13 cellular contexts compared by ENCODE assay signal in the genomic region with DNA sequence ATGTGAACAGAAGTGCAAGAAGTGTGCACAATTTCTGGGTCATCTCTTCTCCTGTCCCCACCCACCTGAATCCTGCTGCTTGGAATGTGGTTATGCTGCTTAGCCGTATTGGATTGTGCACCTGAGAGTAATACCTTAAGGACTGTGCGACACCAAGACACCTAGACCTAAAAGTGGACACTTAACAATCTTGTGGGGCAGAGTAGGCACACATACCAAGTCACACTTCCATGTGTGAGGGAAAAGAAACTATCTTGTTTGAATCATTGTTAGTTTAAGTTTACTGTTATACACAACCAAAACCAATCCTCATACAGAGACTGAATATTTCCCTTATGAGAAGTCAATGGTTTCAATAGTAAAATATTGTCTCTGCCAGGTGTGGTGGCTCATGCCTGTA.
DNase-seq lines count a peak whose midpoint lies in the region; ATAC-seq, FAIRE-seq and TF ChIP-seq lines count a peak whose summit lies in the region.
"Had no signal": no experiment of that assay in that cellular context is flagged by ENCODE, and none has a peak within 500 bp of the region (broad histone marks: within the 10 kb centered on the region; RNA-seq: fewer than 3 reads in every experiment).

No MANE protein-coding gene starts in this region.

- H3K36me3 ChIP-seq in keratinocyte (ENCODE audit: control insufficient read depth in 2 of 2, extremely low read depth in 1 of 2, insufficient read depth in 2 of 2, low read length in 2 of 2), result no peaks in the 10 kb centered on the region
- peaks cover 0 to 4% (median 0%) of the 10 kb centered on the region in 9 donors for H3K36me3 ChIP-seq in heart left ventricle
- H3K36me3 ChIP-seq: thyroid gland had no signal

- H3K9me3 ChIP-seq in keratinocyte (ENCODE audit: control insufficient read depth, low read depth, low read length), result no peaks in the 10 kb centered on the region
- peaks cover 0 to 11% (median 0%) of the 10 kb centered on the region in 12 donors for H3K9me3 ChIP-seq in heart left ventricle
- H3K9me3 ChIP-seq: thyroid gland had no signal

- H3K4me1 ChIP-seq in keratinocyte (ENCODE audit: control insufficient read depth, extremely low read depth, insufficient read depth, low read length), result peaks cover 21% of the 10 kb centered on the region
- H3K4me1 ChIP-seq in heart left ventricle, result peaks cover 0 to 58% (median 26%) of the 10 kb centered on the region in 12 donors

- ATAC-seq in GM21529 (IDR thresholded peaks at IDR 0.05; ENCODE audit: unreplicated experiment) (peak; percentile 47), heart left ventricle (no peak)

- H3K4me2 ChIP-seq in keratinocyte (ENCODE audit: control insufficient read depth, extremely low read depth, insufficient read depth, low read depth, low read length), result peak overlapping the region; percentile 57

- H3K4me3 ChIP-seq in GM12865 (ENCODE audit: low read depth, low read length), result no peak overlapping the region
- H3K4me3 ChIP-seq in keratinocyte (ENCODE audit: control insufficient read depth in 2 of 3, extremely low read depth in 1 of 3, insufficient read depth in 2 of 3, low read depth in 1 of 3, low read length in 3 of 3), result no peak overlapping the region
- H3K4me3 ChIP-seq in heart left ventricle, result no peak overlapping the region
- H3K4me3 ChIP-seq: thyroid gland had no signal

- WGBS in heart left ventricle, 4 donors, result 92 to 97% (median 96%) methylated on average over 2 of the region's 2 CpGs

- TF ChIP-seq EP300 in Ishikawa (IDR thresholded peaks at IDR 0.05; ENCODE audit: borderline replicate concordance), result no peak

- H3K27ac ChIP-seq in keratinocyte (ENCODE audit: control insufficient read depth, insufficient read depth, low read length) (peak overlapping the region; percentile 30), heart left ventricle (peak overlapping the region in 1 of 12 donors; percentile 86)

- no peaks in the 10 kb centered on the region for H3K79me2 ChIP-seq in keratinocyte (ENCODE audit: control insufficient read depth, insufficient read depth, low read length)

- TF ChIP-seq CTCF in GM12865 (IDR thresholded peaks at IDR 0.05; ENCODE audit: insufficient read depth, low read depth, low read length, missing control alignments) (no peak), keratinocyte (optimal IDR thresholded peaks at IDR 0.05 in 1 of 3, IDR thresholded peaks at IDR 0.05 in 1 of 3, conservative IDR thresholded peaks at IDR 0.05 in 1 of 3; ENCODE audit: extremely low read depth in 1 of 3, insufficient read depth in 2 of 3, low read length in 3 of 3) (no peak), heart left ventricle (IDR thresholded peaks at IDR 0.05) (no peak)

- no peak for TF ChIP-seq POLR2A in erythroblast (IDR thresholded peaks at IDR 0.05; ENCODE audit: low read length)
- no peak for TF ChIP-seq POLR2A in heart left ventricle (IDR thresholded peaks at IDR 0.05)

- H3K27me3 ChIP-seq in keratinocyte (ENCODE audit: control insufficient read depth, extremely low read depth, insufficient read depth, low read length), result no peaks in the 10 kb centered on the region
- H3K27me3 ChIP-seq in heart left ventricle, result no peaks in the 10 kb centered on the region
- H3K27me3 ChIP-seq: thyroid gland had no signal

- no peak overlapping the region for H3K9ac ChIP-seq in keratinocyte (ENCODE audit: control insufficient read depth, extremely low read depth, insufficient read depth, low read length)

- TF ChIP-seq RAD21 in Ishikawa (IDR thresholded peaks at IDR 0.05; ENCODE audit: low read depth), result no peak

- no peak for FAIRE-seq in keratinocyte (lab: Jason Lieb, UNC)
- FAIRE-seq: astrocyte had no signal

- dilution Hi-C loops in keratinocyte (cut with MboI; ENCODE audit: extremely low pct_ligation_motif_present, low sequenced_read_pairs), result no loop called here

- peaks cover 3% of the 10 kb centered on the region for H3K9me1 ChIP-seq in keratinocyte (ENCODE audit: control insufficient read depth, extremely low read depth, insufficient read depth, low read length)

- intact Hi-C loops in heart left ventricle (cut with DNase I), result loop anchor here in 3 of 10 donors (10.0 kb wide), 2 partner anchors 94 to 346 kb away; partner anchors contain the start of gene CCDC83 (in 1 of the 3)

- H4K20me1 ChIP-seq in keratinocyte (ENCODE audit: control insufficient read depth, extremely low read depth, insufficient read depth, low read length), result no peaks in the 10 kb centered on the region

- no peak overlapping the region for H2AFZ ChIP-seq in keratinocyte (ENCODE audit: control insufficient read depth, low read length)

- DNase-seq in GM12865 (ENCODE audit: low read depth), result peak; percentile 28
- DNase-seq in keratinocyte (ENCODE audit: low read depth, low spot score), result no peak
- no peak for DNase-seq in mesenteric fat pad (ENCODE audit: low spot score)
- DNase-seq in NCI-H2107 (lab: John Stamatoyannopoulos, UW), result no peak
- DNase-seq in erythroblast (lab: John Stamatoyannopoulos, UW), result no peak
- no peak for DNase-seq in heart left ventricle
- DNase-seq: activated CD4-positive, alpha-beta T cell treated with anti-CD3 and anti-CD28 coated beads, Interleukin-2, amount 50 U/mL, for 1 hour; NCI-H1694; SW 1271; thyroid gland had no signal

TF ChIP-seq in Ishikawa, 13 proteins besides CTCF, POLR2A, EP300 and RAD21:
- TF ChIP-seq TEAD4 (IDR thresholded peaks at IDR 0.05), result peak; percentile 89
- TF ChIP-seq TCF12 (IDR thresholded peaks at IDR 0.05; ENCODE audit: low read depth), result 0 out of 2 replicates have a peak, but pooled peaks have one; percentile 27
- no peak for TF ChIP-seq ZBTB7A (IDR thresholded peaks at IDR 0.05; ENCODE audit: low read depth)
